In the genomic region with DNA sequence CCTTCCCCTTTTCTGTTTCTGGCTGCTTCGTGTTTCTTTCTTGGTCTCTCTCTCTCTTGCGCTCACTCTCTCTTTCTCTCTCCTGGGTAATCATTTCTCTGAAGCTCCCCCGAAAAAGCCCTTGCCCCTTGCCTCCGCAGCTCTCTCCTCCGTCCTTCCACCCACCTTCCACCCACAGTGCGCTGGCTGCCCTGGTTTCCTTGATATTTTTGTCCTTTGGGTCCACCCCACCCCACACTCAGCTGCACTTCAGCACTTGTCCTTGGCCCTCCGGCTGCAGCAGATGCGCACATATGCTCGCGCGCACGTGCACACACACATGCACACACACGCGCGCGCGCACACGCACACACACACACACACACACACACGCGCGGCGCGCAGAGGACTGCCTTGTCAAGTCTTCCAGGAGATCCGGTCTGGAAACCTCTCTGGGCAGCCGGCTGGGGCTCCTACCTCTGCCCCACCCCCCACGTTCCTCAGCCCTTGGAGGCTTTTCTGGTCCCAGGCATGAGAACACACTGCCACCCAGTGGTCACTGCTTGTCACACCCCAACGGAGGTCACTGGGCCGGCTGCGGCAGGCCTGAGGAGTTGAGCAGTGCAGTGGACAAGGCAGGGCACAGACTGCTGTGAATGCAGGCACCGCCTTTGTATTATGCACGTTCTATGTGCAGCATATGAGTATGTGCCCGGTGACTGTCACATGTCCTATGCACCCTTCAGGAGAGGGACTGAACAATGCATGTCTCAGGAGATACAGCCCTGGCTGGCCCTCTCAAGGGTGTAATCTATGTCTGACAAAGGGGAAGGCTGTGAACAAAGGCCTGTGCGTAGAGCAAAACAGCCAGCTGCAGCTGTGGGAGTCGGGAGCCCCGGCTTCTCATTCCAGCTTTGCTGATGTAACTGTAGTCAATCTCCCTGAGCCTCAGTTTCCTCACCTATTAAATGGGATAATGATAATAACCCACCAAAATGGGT, we compare ENCODE assay signal across 8 cellular contexts. TPM values are rescaled to one million over a fixed set of nuclear protein-coding genes. Genes with fewer than 3 reads are reported as not detected.
DNase-seq lines count a peak whose midpoint lies in the region; ATAC-seq, FAIRE-seq and TF ChIP-seq lines count a peak whose summit lies in the region.

No MANE protein-coding gene starts in this region.

- peak overlapping the region in 5 of 7 donors; percentile 33 to 88 (median 75) for H3K27ac Mint-ChIP-seq in CD14-positive monocyte
- peak overlapping the region; percentile 80 for H3K27ac Mint-ChIP-seq in activated CD8-positive, alpha-beta memory T cell treated with anti-CD3 and anti-CD28 coated beads, Interleukin-2, amount 10 ng/mL, durations not matched to agents 7 days and 5 days

- H2AK5ac ChIP-seq in H1 (ENCODE audit: low read depth, low read length) (no peak overlapping the region), mesendoderm (ENCODE audit: low read length) (no peak overlapping the region)

- no peaks in the 10 kb centered on the region for H4K20me1 ChIP-seq in H1 (replicated peaks in 1 of 2; ENCODE audit: control insufficient read depth in 1 of 2, insufficient read depth in 2 of 2, low read length in 2 of 2)

- H3K79me1 ChIP-seq in H1 (ENCODE audit: low read depth, low read length) (no peaks in the 10 kb centered on the region), mesendoderm (ENCODE audit: low read length) (no peaks in the 10 kb centered on the region)

- no peak overlapping the region for H4K8ac ChIP-seq in H1 (ENCODE audit: extremely low read depth, insufficient read depth, low read length)
- H4K8ac ChIP-seq in mesendoderm (ENCODE audit: low read depth, low read length) = no peak overlapping the region

- no peak for TF ChIP-seq POLR2A in H1 (IDR thresholded peaks at IDR 0.05; ENCODE audit: control extremely low read depth in 1 of 2, low read depth in 2 of 2, low read length in 2 of 2)

- H2AFZ ChIP-seq in H1 (ENCODE audit: low read length) = peak overlapping the region; percentile 14

- H3K27ac ChIP-seq in HUES6 (ENCODE audit: low read depth, low read length) = no peak overlapping the region
- no peak overlapping the region for H3K27ac ChIP-seq in H1 (ENCODE audit: low read depth, low read length)
- H3K27ac ChIP-seq in mesendoderm (ENCODE audit: low read depth, low read length) = no peak overlapping the region

- peaks cover 11% of the 10 kb centered on the region for H3K23me2 ChIP-seq in H1 (ENCODE audit: low read depth, low read length)

- peak; percentile 87 for TF ChIP-seq CTCF in CD14-positive monocyte (IDR thresholded peaks at IDR 0.05)
- peak in 2 of 3 experiments; percentile 95 to 98; a peak in 3 of 4 replicates for TF ChIP-seq CTCF in H1 (IDR thresholded peaks at IDR 0.05; ENCODE audit: control extremely low read depth in 1 of 3, insufficient read depth in 1 of 3, low read depth in 1 of 3, low read length in 3 of 3)

- intact Hi-C loops in CD14-positive monocyte (cut with micrococcal nuclease) = loop anchor here (5.0 kb wide), 1 partner anchor 42 kb away; no protein-coding TSS in a partner anchor

- H2BK20ac ChIP-seq in H1 (ENCODE audit: low read length) = peak overlapping the region; percentile 63; the same call in 1 of the 2 replicates

- H3K27me3 ChIP-seq in HUES6 (ENCODE audit: control insufficient read depth, insufficient read depth, low read length) (peaks cover 39% of the 10 kb centered on the region), H1 (replicated peaks in 1 of 4; ENCODE audit: control insufficient read depth in 3 of 4, extremely low read depth in 1 of 4, insufficient read depth in 3 of 4, low read length in 3 of 4) (peaks cover 0 to 23% (median 17%) of the 10 kb centered on the region in 4 experiments; a peak in 5 of 7 replicates), mesendoderm (ENCODE audit: insufficient read depth, low read length, poor library complexity) (no peaks in the 10 kb centered on the region)

- peaks cover 6% of the 10 kb centered on the region for H3K36me3 ChIP-seq in HUES6 (ENCODE audit: control insufficient read depth, insufficient read depth, low read length)
- H3K36me3 ChIP-seq in H1 (ENCODE audit: control insufficient read depth in 2 of 4, insufficient read depth in 4 of 4, low read length in 3 of 4) = no peaks in the 10 kb centered on the region
- no peaks in the 10 kb centered on the region for H3K36me3 ChIP-seq in mesendoderm (ENCODE audit: control insufficient read depth, insufficient read depth, low read length)

- DNase-seq in CD14-positive monocyte (ENCODE audit: low spot score) = peak; percentile 85
- DNase-seq in NOMO-1 treated with dmso at 0.1 percent for 144 hours (lab: John Stamatoyannopoulos, UW; ENCODE audit: unreplicated experiment) = peak; percentile 84
- peak; percentile 94 for DNase-seq in activated CD8-positive, alpha-beta memory T cell treated with anti-CD3 and anti-CD28 coated beads, Interleukin-2, amount 10 ng/mL, durations not matched to agents 7 days and 5 days
- DNase-seq in H1 (ENCODE audit: low read depth in 1 of 2, low spot score in 2 of 2) = peak; percentile 82 to 96
- peak; percentile 96 for DNase-seq in mesendoderm
- DNase-seq in stimulated activated CD8-positive, alpha-beta memory T cell treated with anti-CD3 and anti-CD28 coated beads, Interleukin-12 subunit alpha, Interleukin-12 subunit beta, amount 100 ng/mL, for 24 hours (ENCODE audit: extremely low read depth) = peak; percentile 80

- H3K9ac ChIP-seq in HUES6 (ENCODE audit: low read length) (peak overlapping the region; percentile 36), H1 (replicated peaks in 1 of 4; ENCODE audit: extremely low read depth in 1 of 4, low read depth in 3 of 4, low read length in 3 of 4) (0 out of 7 replicates have a peak overlapping the region, but pooled peaks of 1 of the 4 experiments have one; percentile 1), mesendoderm (ENCODE audit: low read length) (peak overlapping the region; percentile 82)

- H3K4me1 ChIP-seq in HUES6 (ENCODE audit: control insufficient read depth, insufficient read depth, low read length) = peaks cover 9% of the 10 kb centered on the region
- peaks cover 5 to 18% (median 13%) of the 10 kb centered on the region in 4 experiments for H3K4me1 ChIP-seq in H1 (replicated peaks in 1 of 4; ENCODE audit: control insufficient read depth in 3 of 4, insufficient read depth in 4 of 4, low read length in 3 of 4)
- peaks cover 4% of the 10 kb centered on the region for H3K4me1 ChIP-seq in mesendoderm (ENCODE audit: control insufficient read depth, low read depth, low read length)

- H2BK12ac ChIP-seq in H1 (ENCODE audit: low read depth, low read length) = peak overlapping the region; percentile 93

- H3K18ac ChIP-seq in H1 (ENCODE audit: extremely low read depth, low read length) (peak overlapping the region; percentile 97), mesendoderm (ENCODE audit: low read length) (no peak overlapping the region)

- TF ChIP-seq EP300 in H1 (IDR thresholded peaks at IDR 0.05; ENCODE audit: borderline replicate concordance in 1 of 2, low read depth in 2 of 2, low read length in 2 of 2) = peak in 1 of 2 experiments; percentile 17; a peak in 1 of 3 replicates

- POLR2A ChIA-PET in H1 (lab: Charles Lee; ENCODE audit: partially characterized antibody) = interaction anchor here (0.9 to 10.4 kb wide), 17 partner anchors 8 to 166 kb away, joined by 3 to 97 read pairs (median 4); a partner anchor contains a TSS

- CTCF ChIA-PET in activated CD8-positive, alpha-beta memory T cell treated with anti-CD3 and anti-CD28 coated beads, Interleukin-2, amount 10 ng/mL, durations not matched to agents 7 days and 5 days (lab: Charles Lee) = interaction anchor here (0.6 to 12.3 kb wide), 18 partner anchors 8 to 160 kb away, joined by 3 to 117 read pairs (median 4); a partner anchor contains a TSS
- CTCF ChIA-PET in H1 (lab: Charles Lee; ENCODE audit: partially characterized antibody) = interaction anchor here (0.6 to 29.6 kb wide), 24 partner anchors 9 to 971 kb away, joined by 3 to 532 read pairs (median 5); a partner anchor contains a TSS

- no peak overlapping the region for H4K5ac ChIP-seq in H1 (ENCODE audit: insufficient read length, low read depth, low read length)
- H4K5ac ChIP-seq in mesendoderm (ENCODE audit: low read length) = no peak overlapping the region

- peaks cover 25% of the 10 kb centered on the region for H3K4me1 Mint-ChIP-seq in CD14-positive monocyte
- peaks cover 60% of the 10 kb centered on the region for H3K4me1 Mint-ChIP-seq in activated CD8-positive, alpha-beta memory T cell treated with anti-CD3 and anti-CD28 coated beads, Interleukin-2, amount 10 ng/mL, durations not matched to agents 7 days and 5 days

- peak overlapping the region; percentile 66 for H3K4me3 ChIP-seq in HUES6 (ENCODE audit: low read depth, low read length)
- H3K4me3 ChIP-seq in H1 (ENCODE audit: extremely low read depth in 1 of 4, insufficient read depth in 2 of 4, low read depth in 3 of 4, low read length in 4 of 4) = peak overlapping the region; percentile 29 to 67 (median 54)
- peak overlapping the region; percentile 41 for H3K4me3 ChIP-seq in mesendoderm (ENCODE audit: low read length)

- TF ChIP-seq RAD21 in H1 (IDR thresholded peaks at IDR 0.05 in 1 of 2, conservative IDR thresholded peaks at IDR 0.05 in 1 of 2; ENCODE audit: low read depth in 2 of 2, low read length in 2 of 2) = peak; percentile 96 to 99

- H2BK15ac ChIP-seq in H1 (ENCODE audit: low read length) = peak overlapping the region; percentile 98
- H2BK15ac ChIP-seq in mesendoderm (replicated peaks; ENCODE audit: low read depth) = no peak overlapping the region

- no peak overlapping the region for H3K14ac ChIP-seq in H1 (ENCODE audit: insufficient read length)

- H3K4me2 ChIP-seq in H1 (ENCODE audit: insufficient read depth in 1 of 2, low read depth in 2 of 2, low read length in 2 of 2) (peak overlapping the region; percentile 88 to 90), mesendoderm (ENCODE audit: low read length) (peak overlapping the region; percentile 97)

- no peak overlapping the region for H2BK120ac ChIP-seq in H1 (replicated peaks; ENCODE audit: low read depth, low read length)
- no peak overlapping the region for H2BK120ac ChIP-seq in mesendoderm (ENCODE audit: low read depth, low read length)

- H3K79me2 ChIP-seq in H1 (ENCODE audit: control insufficient read depth in 1 of 2, insufficient read depth in 2 of 2, low read length in 2 of 2) = no peaks in the 10 kb centered on the region
- no peaks in the 10 kb centered on the region for H3K79me2 ChIP-seq in mesendoderm (ENCODE audit: control insufficient read depth, insufficient read depth, low read length)

- peak overlapping the region; percentile 61; the same call in 1 of the 2 replicates for H2BK5ac ChIP-seq in H1 (ENCODE audit: low read depth, low read length)
- no peak overlapping the region for H2BK5ac ChIP-seq in mesendoderm (ENCODE audit: low read length)

- peaks cover 0 to 9% of the 10 kb centered on the region in 2 donors for H3K36me3 Mint-ChIP-seq in CD14-positive monocyte
- peaks cover 46% of the 10 kb centered on the region for H3K36me3 Mint-ChIP-seq in activated CD8-positive, alpha-beta memory T cell treated with anti-CD3 and anti-CD28 coated beads, Interleukin-2, amount 10 ng/mL, durations not matched to agents 7 days and 5 days

- peak; percentile 62 for FAIRE-seq in H1 (lab: Jason Lieb, UNC)

- peak overlapping the region; percentile 2 for H4K91ac ChIP-seq in H1 (replicated peaks; ENCODE audit: insufficient read length, low read length)

- no peaks in the 10 kb centered on the region for H3K9me3 ChIP-seq in HUES6 (ENCODE audit: control insufficient read depth, insufficient read depth, low read depth, low read length)
- no peaks in the 10 kb centered on the region for H3K9me3 ChIP-seq in H1 (ENCODE audit: insufficient read depth in 2 of 2, low read depth in 1 of 2, low read length in 1 of 2)

- no peak overlapping the region for H3K4ac ChIP-seq in H1 (replicated peaks; ENCODE audit: insufficient read length, low read depth, low read length)
- no peak overlapping the region for H3K4ac ChIP-seq in mesendoderm (ENCODE audit: low read depth, low read length)

- no peak overlapping the region for H3K23ac ChIP-seq in H1 (ENCODE audit: insufficient read length)
- peak overlapping the region; percentile 91 for H3K23ac ChIP-seq in mesendoderm (ENCODE audit: low read length)

- H3K27me3 Mint-ChIP-seq in CD14-positive monocyte (ENCODE audit: low read depth in 3 of 3) = peaks cover 44 to 49% (median 47%) of the 10 kb centered on the region in 3 donors
- no peaks in the 10 kb centered on the region for H3K27me3 Mint-ChIP-seq in activated CD8-positive, alpha-beta memory T cell treated with anti-CD3 and anti-CD28 coated beads, Interleukin-2, amount 10 ng/mL, durations not matched to agents 7 days and 5 days

- peak overlapping the region; percentile 80 to 94 for H3K4me3 Mint-ChIP-seq in CD14-positive monocyte
- peak overlapping the region; percentile 52 for H3K4me3 Mint-ChIP-seq in activated CD8-positive, alpha-beta memory T cell treated with anti-CD3 and anti-CD28 coated beads, Interleukin-2, amount 10 ng/mL, durations not matched to agents 7 days and 5 days

- H3K56ac ChIP-seq in H1 (replicated peaks; ENCODE audit: insufficient read length, low read depth, low read length) = no peak overlapping the region
- peak overlapping the region; percentile 93 for H3K56ac ChIP-seq in mesendoderm (ENCODE audit: low read length)

- 10% methylated on average over 35 of the region's 35 CpGs; no CpG with 5 or more reads in 1 of the 2 experiments for WGBS in H1 (ENCODE audit: extremely low coverage in 1 of 2, insufficient coverage in 1 of 2, insufficient read length in 1 of 2, insufficient replicate concordance in 2 of 2, low coverage in 1 of 2, low lambda C conversion rate in 2 of 2, missing lambda C conversion rate in 1 of 2), 2 experiments
- WGBS in mesendoderm (ENCODE audit: extremely low coverage, insufficient coverage, low lambda C conversion rate) = no CpG with 5 or more reads among the region's 35 CpGs

- peaks cover 0 to 4% (median 2%) of the 10 kb centered on the region in 7 donors for H3K9me3 Mint-ChIP-seq in CD14-positive monocyte
- H3K9me3 Mint-ChIP-seq in activated CD8-positive, alpha-beta memory T cell treated with anti-CD3 and anti-CD28 coated beads, Interleukin-2, amount 10 ng/mL, durations not matched to agents 7 days and 5 days (ENCODE audit: low read depth) = no peaks in the 10 kb centered on the region

- ATAC-seq in GM19455 (IDR thresholded peaks at IDR 0.05; ENCODE audit: unreplicated experiment) = peak; percentile 82
- ATAC-seq in activated CD8-positive, alpha-beta memory T cell treated with anti-CD3 and anti-CD28 coated beads, Interleukin-2, amount 10 ng/mL, durations not matched to agents 7 days and 5 days = peak; percentile 70

RNA-seq across cellular contexts. Expression of a gene that starts 6.5 kb away (rescaled TPM):
- polyA plus RNA-seq in CD14-positive monocyte (not detected), H1 (2011; rRNA removed) (1.1 and 2.5 TPM in 2 replicates)
- 100 to 1,000 TPM; 320 to 420 TPM for total RNA-seq in activated CD8-positive, alpha-beta memory T cell treated with anti-CD3 and anti-CD28 coated beads, Interleukin-2, amount 10 ng/mL, durations not matched to agents 7 days and 5 days
- total RNA-seq in H1 (2021; fragmentation: NEBNext Ultra II Directional; extraction: Animal tissue kit (Norgen Biotek cat#: 25700)) = 2.8 and 3.1 TPM in 2 replicates
- polyA plus RNA-seq in H1 (2011; cell fraction: cytosol; rRNA removed) = 1.2 TPM
- polyA plus RNA-seq in H1 (2011; cell fraction: nucleus; rRNA removed) = 6.1 TPM
- polyA plus RNA-seq in H1 (2012, experiment 1 of 2) = 1.7 to 3.0 TPM (median 2.8 TPM) in 4 replicates
- polyA plus RNA-seq in H1 (2012, experiment 2 of 2) = 1.4 TPM
- polyA plus RNA-seq in H1 (2013, experiment 1 of 2) = 1.7 TPM
- 1.8 TPM for polyA plus RNA-seq in H1 (2013, experiment 2 of 2)
- 0.29 and 0.47 TPM in 2 replicates for polyA minus RNA-seq in H1 (2011; rRNA and poly(A)+ RNA removed)
- 0.81 TPM for polyA minus RNA-seq in H1 (2011; cell fraction: cytosol; rRNA and poly(A)+ RNA removed)
- polyA minus RNA-seq in H1 (2011; cell fraction: nucleus; rRNA and poly(A)+ RNA removed) = 3.6 TPM
- 0.44 TPM for polyA plus RNA-seq in mesendoderm (2013, experiment 1 of 2)
- 0.46 TPM for polyA plus RNA-seq in mesendoderm (2013, experiment 2 of 2)

RNA-seq across cellular contexts. Expression of a gene that starts 10.5 kb away (rescaled TPM):
- 100 to 1,000 TPM; 269 to 371 TPM for polyA plus RNA-seq in CD14-positive monocyte
- 1 to 10 TPM in 1 of 2 experiments, under 1 TPM in 1; 0.82 to 1.8 TPM for total RNA-seq in activated CD8-positive, alpha-beta memory T cell treated with anti-CD3 and anti-CD28 coated beads, Interleukin-2, amount 10 ng/mL, durations not matched to agents 7 days and 5 days
- 3.2 and 3.4 TPM in 2 replicates for total RNA-seq in H1 (2021; fragmentation: NEBNext Ultra II Directional; extraction: Animal tissue kit (Norgen Biotek cat#: 25700))
- polyA plus RNA-seq in H1 (2011; rRNA removed) = 5.1 and 5.6 TPM in 2 replicates
- 5.1 TPM for polyA plus RNA-seq in H1 (2011; cell fraction: cytosol; rRNA removed)
- polyA plus RNA-seq in H1 (2011; cell fraction: nucleus; rRNA removed) = 5.1 TPM
- polyA plus RNA-seq in H1 (2012, experiment 1 of 2) = 5.8 to 6.9 TPM (median 6.7 TPM) in 4 replicates
- polyA plus RNA-seq in H1 (2012, experiment 2 of 2) = 4.3 TPM
- polyA plus RNA-seq in H1 (2013, experiment 1 of 2) = 2.7 TPM
- polyA plus RNA-seq in H1 (2013, experiment 2 of 2) = 2.4 TPM
- polyA minus RNA-seq in H1 (2011; rRNA and poly(A)+ RNA removed) = 3.3 and 3.4 TPM in 2 replicates
- polyA minus RNA-seq in H1 (2011; cell fraction: cytosol; rRNA and poly(A)+ RNA removed) = 1.6 TPM
- 1.8 TPM for polyA minus RNA-seq in H1 (2011; cell fraction: nucleus; rRNA and poly(A)+ RNA removed)
- polyA plus RNA-seq in mesendoderm (2013, experiment 1 of 2) = 0.42 TPM
- polyA plus RNA-seq in mesendoderm (2013, experiment 2 of 2) = 0.49 TPM

RNA-seq across cellular contexts. Expression of a gene that starts 12.7 kb away (rescaled TPM):
- polyA plus RNA-seq in CD14-positive monocyte (1 to 10 TPM; 2.4 to 2.6 TPM), H1 (2011; rRNA removed) (553 and 999 TPM in 2 replicates)
- total RNA-seq in activated CD8-positive, alpha-beta memory T cell treated with anti-CD3 and anti-CD28 coated beads, Interleukin-2, amount 10 ng/mL, durations not matched to agents 7 days and 5 days = 100 to 1,000 TPM; 131 to 142 TPM
- 444 and 486 TPM in 2 replicates for total RNA-seq in H1 (2021; fragmentation: NEBNext Ultra II Directional; extraction: Animal tissue kit (Norgen Biotek cat#: 25700))
- 441 TPM for polyA plus RNA-seq in H1 (2011; cell fraction: cytosol; rRNA removed)
- 217 TPM for polyA plus RNA-seq in H1 (2011; cell fraction: nucleus; rRNA removed)
- polyA plus RNA-seq in H1 (2012, experiment 1 of 2) = 329 to 587 TPM (median 502 TPM) in 4 replicates
- polyA plus RNA-seq in H1 (2012, experiment 2 of 2) = 566 TPM
- 523 TPM for polyA plus RNA-seq in H1 (2013, experiment 1 of 2)
- polyA plus RNA-seq in H1 (2013, experiment 2 of 2) = 513 TPM
- polyA minus RNA-seq in H1 (2011; rRNA and poly(A)+ RNA removed) = 35.2 and 58.0 TPM in 2 replicates
- polyA minus RNA-seq in H1 (2011; cell fraction: cytosol; rRNA and poly(A)+ RNA removed) = 109 TPM
- polyA minus RNA-seq in H1 (2011; cell fraction: nucleus; rRNA and poly(A)+ RNA removed) = 72.4 TPM
- polyA plus RNA-seq in mesendoderm (2013, experiment 1 of 2) = 296 TPM
- polyA plus RNA-seq in mesendoderm (2013, experiment 2 of 2) = 299 TPM

RNA-seq across cellular contexts. Expression of a gene that starts 25.9 kb away (rescaled TPM):
- polyA plus RNA-seq in CD14-positive monocyte (100 to 1,000 TPM; 113 to 140 TPM), H1 (2011; rRNA removed) (401 and 443 TPM in 2 replicates)
- 100 to 1,000 TPM; 102 to 113 TPM for total RNA-seq in activated CD8-positive, alpha-beta memory T cell treated with anti-CD3 and anti-CD28 coated beads, Interleukin-2, amount 10 ng/mL, durations not matched to agents 7 days and 5 days
- total RNA-seq in H1 (2021; fragmentation: NEBNext Ultra II Directional; extraction: Animal tissue kit (Norgen Biotek cat#: 25700)) = 229 and 232 TPM in 2 replicates
- 319 TPM for polyA plus RNA-seq in H1 (2011; cell fraction: cytosol; rRNA removed)
- polyA plus RNA-seq in H1 (2011; cell fraction: nucleus; rRNA removed) = 252 TPM
- polyA plus RNA-seq in H1 (2012, experiment 1 of 2) = 240 to 272 TPM (median 254 TPM) in 4 replicates
- 291 TPM for polyA plus RNA-seq in H1 (2012, experiment 2 of 2)
- polyA plus RNA-seq in H1 (2013, experiment 1 of 2) = 162 TPM
- 175 TPM for polyA plus RNA-seq in H1 (2013, experiment 2 of 2)
- 311 and 327 TPM in 2 replicates for polyA minus RNA-seq in H1 (2011; rRNA and poly(A)+ RNA removed)
- 98.5 TPM for polyA minus RNA-seq in H1 (2011; cell fraction: cytosol; rRNA and poly(A)+ RNA removed)
- polyA minus RNA-seq in H1 (2011; cell fraction: nucleus; rRNA and poly(A)+ RNA removed) = 106 TPM
- polyA plus RNA-seq in mesendoderm (2013, experiment 1 of 2) = 166 TPM
- polyA plus RNA-seq in mesendoderm (2013, experiment 2 of 2) = 166 TPM

RNA-seq across cellular contexts. Expression of a gene that starts 42.8 kb away (rescaled TPM):
- polyA plus RNA-seq in CD14-positive monocyte = 10 to 100 TPM; 15.1 to 16.0 TPM
- under 1 TPM in 1 of 2 experiments, not detected in 1; 0.82 TPM for total RNA-seq in activated CD8-positive, alpha-beta memory T cell treated with anti-CD3 and anti-CD28 coated beads, Interleukin-2, amount 10 ng/mL, durations not matched to agents 7 days and 5 days
- 8.6 and 8.8 TPM in 2 replicates for total RNA-seq in H1 (2021; fragmentation: NEBNext Ultra II Directional; extraction: Animal tissue kit (Norgen Biotek cat#: 25700))
- 7.3 and 9.5 TPM in 2 replicates for polyA plus RNA-seq in H1 (2011; rRNA removed)
- 7.9 TPM for polyA plus RNA-seq in H1 (2011; cell fraction: cytosol; rRNA removed)
- 22.3 TPM for polyA plus RNA-seq in H1 (2011; cell fraction: nucleus; rRNA removed)
- 7.5 to 9.0 TPM (median 8.8 TPM) in 4 replicates for polyA plus RNA-seq in H1 (2012, experiment 1 of 2)
- 7.7 TPM for polyA plus RNA-seq in H1 (2012, experiment 2 of 2)
- polyA plus RNA-seq in H1 (2013, experiment 1 of 2) = 5.7 TPM
- 6.8 TPM for polyA plus RNA-seq in H1 (2013, experiment 2 of 2)
- 4.2 and 4.3 TPM in 2 replicates for polyA minus RNA-seq in H1 (2011; rRNA and poly(A)+ RNA removed)
- 8.6 TPM for polyA minus RNA-seq in H1 (2011; cell fraction: cytosol; rRNA and poly(A)+ RNA removed)
- 6.1 TPM for polyA minus RNA-seq in H1 (2011; cell fraction: nucleus; rRNA and poly(A)+ RNA removed)
- 0.28 TPM for polyA plus RNA-seq in mesendoderm (2013, experiment 1 of 2)
- 0.42 TPM for polyA plus RNA-seq in mesendoderm (2013, experiment 2 of 2)

Comparison
In these comparisons a context has a peak if more than half of its experiments do, and no peak if none do; other contexts are left out.
1. RNA of a gene that starts 6.5 kb away (total RNA-seq): 320 to 420 TPM in activated CD8-positive, alpha-beta memory T cell treated with anti-CD3 and anti-CD28 coated beads, Interleukin-2, amount 10 ng/mL, durations not matched to agents 7 days and 5 days; 2.8 to 3.1 TPM in H1; every median in the first group is over 10 times any median in the second.
2. Peak in every context shown above with its lines, with median percentiles within 50 percentile points of each other: DNase-seq and H3K4me3 ChIP-seq.